In genomic region chr9:124749811-124750210, GRCh38 we compare ENCODE assay signal across 16 cellular contexts. TPM values are rescaled to one million over a fixed set of nuclear protein-coding genes. Genes with fewer than 3 reads are reported as not detected.
DNase-seq lines count a peak whose midpoint lies in the region; ATAC-seq and TF ChIP-seq lines count a peak whose summit lies in the region.
"Had no signal": no experiment of that assay in that cellular context is flagged by ENCODE, and none has a peak within 500 bp of the region (broad histone marks: within the 10 kb centered on the region; RNA-seq: fewer than 3 reads in every experiment).

No MANE protein-coding gene starts in this region.

- H3K4me3 Mint-ChIP-seq in T-helper 2 cell treated with Interferon-gamma antibody and Interleukin-4, amounts not matched to agents 5 μg/mL and 100 μg/mL, for 36 hours, result no peak overlapping the region

- no peak overlapping the region for H3K4me3 ChIP-seq in AG10803 (ENCODE audit: low read length)
- H3K4me3 ChIP-seq: A549, HAP-1 had no signal

- TF ChIP-seq CTCF in AG10803 (conservative IDR thresholded peaks at IDR 0.05; ENCODE audit: low read length), result no peak

- no peak for ATAC-seq in HG03097 (IDR thresholded peaks at IDR 0.05; ENCODE audit: low FRiP score, unreplicated experiment)
- ATAC-seq: A549, Panc1 had no signal

- H3K9me3 Mint-ChIP-seq in T-helper 2 cell treated with Interferon-gamma antibody and Interleukin-4, amounts not matched to agents 5 μg/mL and 100 μg/mL, for 36 hours, result no peaks in the 10 kb centered on the region

- H3K27ac Mint-ChIP-seq in T-helper 2 cell treated with Interferon-gamma antibody and Interleukin-4, amounts not matched to agents 5 μg/mL and 100 μg/mL, for 36 hours, result no peak overlapping the region

- H3K4me1 Mint-ChIP-seq in T-helper 2 cell treated with Interferon-gamma antibody and Interleukin-4, amounts not matched to agents 5 μg/mL and 100 μg/mL, for 36 hours (ENCODE audit: low read depth), result no peaks in the 10 kb centered on the region

- H3K27me3 Mint-ChIP-seq in T-helper 2 cell treated with Interferon-gamma antibody and Interleukin-4, amounts not matched to agents 5 μg/mL and 100 μg/mL, for 36 hours (ENCODE audit: low read depth), result peaks cover 24% of the 10 kb centered on the region

- DNase-seq in AG10803 (ENCODE audit: low read depth), result peak; percentile 24
- DNase-seq in ELR (ENCODE audit: low read depth), result peak; percentile 23
- DNase-seq in LHCN-M2 (ENCODE audit: low read depth), result peak; percentile 45
- peak; percentile 20 for DNase-seq in fibroblast of gingiva (ENCODE audit: low read depth)
- no peak for DNase-seq in stimulated activated naive CD4-positive, alpha-beta T cell (lab: John Stamatoyannopoulos, UW)
- no peak for DNase-seq in T-helper 2 cell treated with Interferon-gamma antibody and Interleukin-4, amounts not matched to agents 5 μg/mL and 100 μg/mL, for 36 hours (ENCODE audit: low spot score)
- DNase-seq: DMS 273 treated with DMSO at 0.1 percent for 48 hours, KG1, NCI-H1092, NCI-H2081 treated with DMSO at 0.1 percent for 48 hours, NCI-H510A treated with DMSO at 0.1 percent for 48 hours, NCI-H82 had no signal

- no peaks in the 10 kb centered on the region for H3K36me3 Mint-ChIP-seq in T-helper 2 cell treated with Interferon-gamma antibody and Interleukin-4, amounts not matched to agents 5 μg/mL and 100 μg/mL, for 36 hours (ENCODE audit: low read depth)

RNA-seq across cellular contexts. Expression of gene NR6A1, which starts 21.3 kb away (rescaled TPM):
- total RNA-seq in LHCN-M2 (2014; rRNA removed), result 1.1 and 1.3 TPM in 2 replicates
- polyA plus RNA-seq in LHCN-M2 (2012), result 0.23 TPM

RNA-seq across cellular contexts. Expression of gene OLFML2A, which starts 27.1 kb away (rescaled TPM):
- 6.2 and 14.2 TPM in 2 replicates for total RNA-seq in LHCN-M2 (2014; rRNA removed)
- 10.2 TPM for polyA plus RNA-seq in LHCN-M2 (2012)

Comparison
In these comparisons a context has a peak if more than half of its experiments do, and no peak if none do; other contexts are left out.
1. DNase-seq: peak in AG10803 (single experiment), ELR (single experiment), LHCN-M2 (single experiment) and fibroblast of gingiva (single experiment); none in stimulated activated naive CD4-positive, alpha-beta T cell (0 of 6) and T-helper 2 cell treated with Interferon-gamma antibody and Interleukin-4, amounts not matched to agents 5 μg/mL and 100 μg/mL, for 36 hours (single experiment).